In genomic region chr5:90940227-90940995, GRCh38 we compare ENCODE assay signal across 8 cellular contexts.
A peak's percentile ranks its signal among the peaks of the same experiment; 100 is the strongest.
DNase-seq lines count a peak whose midpoint lies in the region; ATAC-seq, FAIRE-seq and TF ChIP-seq lines count a peak whose summit lies in the region.

No MANE protein-coding gene starts in this region.

- no peak for TF ChIP-seq EP300 in K562 (IDR thresholded peaks at IDR 0.05; ENCODE audit: low read length)

- peaks cover 0 to 1% of the 10 kb centered on the region in 2 donors for H3K27me3 Mint-ChIP-seq in CD4-positive, alpha-beta memory T cell
- no peaks in the 10 kb centered on the region for H3K27me3 Mint-ChIP-seq in mesothelial cell of epicardium (ENCODE audit: low read depth)

- no peaks in the 10 kb centered on the region for H3K79me2 ChIP-seq in K562 (ENCODE audit: control insufficient read depth, insufficient read depth, low read length)

- intact Hi-C loops in CD4-positive, alpha-beta memory T cell (cut with micrococcal nuclease): no loop called here
- intact Hi-C loops in K562 (cut with micrococcal nuclease) (no loop called here), dorsolateral prefrontal cortex (cut with DNase I) (no loop called here)

- no peaks in the 10 kb centered on the region for H3K36me3 Mint-ChIP-seq in CD4-positive, alpha-beta memory T cell
- no peaks in the 10 kb centered on the region for H3K36me3 Mint-ChIP-seq in mesothelial cell of epicardium

- TF ChIP-seq CTCF in K562 (IDR thresholded peaks at IDR 0.05 in 2 of 3, conservative IDR thresholded peaks at IDR 0.05 in 1 of 3; ENCODE audit: insufficient read depth in 2 of 3, low read depth in 1 of 3, low read length in 3 of 3) (no peak), mesothelial cell of epicardium (IDR thresholded peaks at IDR 0.05; ENCODE audit: unreplicated experiment) (no peak), dorsolateral prefrontal cortex (IDR thresholded peaks at IDR 0.05 in 54 of 56, conservative IDR thresholded peaks at IDR 0.05 in 2 of 56; ENCODE audit: low read depth in 1 of 56, partially characterized antibody in 56 of 56) (no peak)

- H3K9me3 ChIP-seq in CD4-positive, alpha-beta memory T cell (ENCODE audit: control insufficient read depth in 1 of 2, low read length in 2 of 2): no peaks in the 10 kb centered on the region
- H3K9me3 ChIP-seq in K562 (replicated peaks; ENCODE audit: control insufficient read depth, insufficient read depth, low read depth, low read length): no peaks in the 10 kb centered on the region

- WGBS in K562 (ENCODE audit: insufficient coverage, low coverage, missing lambda C conversion rate): 11% methylated on average over 1 of the region's 1 CpG

- TF ChIP-seq POLR2A in K562 (conservative IDR thresholded peaks at IDR 0.05): no peak

- CTCF ChIA-PET in CD4-positive, alpha-beta memory T cell (lab: Charles Lee; ENCODE audit: partially characterized antibody): interaction anchor here (1.0 to 1.2 kb wide), 2 partner anchors 8 to 9 kb away, joined by 3 to 4 read pairs; no protein-coding TSS in a partner anchor
- CTCF ChIA-PET in K562 (lab: Yijun Ruan, JAX; ENCODE audit: low intra/inter-chr PET ratio): no interaction called here

- peak; percentile 100 for ATAC-seq in GM19035 (IDR thresholded peaks at IDR 0.05; ENCODE audit: unreplicated experiment)
- ATAC-seq in HG03064 (IDR thresholded peaks at IDR 0.05; ENCODE audit: low read depth, unreplicated experiment): peak; percentile 100
- peak; percentile 87 for ATAC-seq in K562

- H4K20me1 ChIP-seq in K562 (replicated peaks; ENCODE audit: control insufficient read depth, insufficient read depth, low read length): no peaks in the 10 kb centered on the region

- H3K27me3 ChIP-seq in CD4-positive, alpha-beta memory T cell (ENCODE audit: insufficient read depth, low read length): no peaks in the 10 kb centered on the region
- H3K27me3 ChIP-seq in K562 (ENCODE audit: control insufficient read depth in 2 of 2, insufficient read depth in 2 of 2, low read length in 2 of 2) (no peaks in the 10 kb centered on the region), dorsolateral prefrontal cortex (no peaks in the 10 kb centered on the region)

- H3K4me1 ChIP-seq in CD4-positive, alpha-beta memory T cell (ENCODE audit: insufficient read depth, low read length): no peaks in the 10 kb centered on the region
- no peaks in the 10 kb centered on the region; a peak in 1 of 5 replicates for H3K4me1 ChIP-seq in K562 (replicated peaks in 1 of 2; ENCODE audit: control insufficient read depth in 2 of 2, insufficient read depth in 2 of 2, low read length in 2 of 2)

- H3K4me3 ChIP-seq in CD4-positive, alpha-beta memory T cell (ENCODE audit: low read length in 2 of 2): no peak overlapping the region
- H3K4me3 ChIP-seq in K562: no peak overlapping the region
- H3K4me3 ChIP-seq in dorsolateral prefrontal cortex: no peak overlapping the region

- H3K4me2 ChIP-seq in K562 (ENCODE audit: insufficient read depth, low read length): no peak overlapping the region

- DNase-seq in CD4-positive, alpha-beta memory T cell: peak; percentile 4 to 34 (median 22)
- DNase-seq in NCI-H446 treated with DMSO at 0.1 percent for 48 hours (lab: John Stamatoyannopoulos, UW) (peak; percentile 1), K562 (ENCODE audit: extremely low read depth in 1 of 4, low spot score in 3 of 4) (peak in 1 of 4 experiments; percentile 9), mesothelial cell of epicardium (ENCODE audit: low spot score in 2 of 2, unreplicated experiment in 2 of 2) (no peak), dedifferentiated amniotic fluid mesenchymal stem cell (ENCODE audit: extremely low spot score) (no peak), dorsolateral prefrontal cortex (no peak)

- H3K9me3 Mint-ChIP-seq in CD4-positive, alpha-beta memory T cell: no peaks in the 10 kb centered on the region
- no peaks in the 10 kb centered on the region for H3K9me3 Mint-ChIP-seq in mesothelial cell of epicardium

- no peak overlapping the region for H3K9ac ChIP-seq in K562 (ENCODE audit: insufficient read depth in 1 of 2, low read depth in 2 of 2, low read length in 2 of 2)

- no peak overlapping the region for H2AFZ ChIP-seq in K562 (ENCODE audit: low read depth, low read length)

- POLR2A ChIA-PET in CD4-positive, alpha-beta memory T cell (lab: Charles Lee; ENCODE audit: partially characterized antibody): no interaction called here
- POLR2A ChIA-PET in K562 (lab: Yijun Ruan, JAX): no interaction called here

- H3K9me1 ChIP-seq in K562 (ENCODE audit: control insufficient read depth, insufficient read depth, low read length): no peaks in the 10 kb centered on the region

- H3K36me3 ChIP-seq in CD4-positive, alpha-beta memory T cell (ENCODE audit: insufficient read depth, low read length): no peaks in the 10 kb centered on the region
- H3K36me3 ChIP-seq in K562 (ENCODE audit: control insufficient read depth, insufficient read depth, low read length): no peaks in the 10 kb centered on the region

- no TSS peak for BruUV-seq in K562 (replicated peaks; lab: Mats Ljungman, UMichigan)

- H3K4me3 Mint-ChIP-seq in CD4-positive, alpha-beta memory T cell: no peak overlapping the region
- no peak overlapping the region for H3K4me3 Mint-ChIP-seq in mesothelial cell of epicardium

- peak overlapping the region in 2 of 7 donors; percentile 46 to 64 for H3K27ac Mint-ChIP-seq in CD4-positive, alpha-beta memory T cell
- peak overlapping the region; percentile 88 for H3K27ac Mint-ChIP-seq in mesothelial cell of epicardium

- in situ Hi-C loops in K562 (cut with MboI): no loop called here

- FAIRE-seq in K562 (lab: Jason Lieb, UNC): no peak

- H3K4me1 Mint-ChIP-seq in CD4-positive, alpha-beta memory T cell: peaks cover 0 to 8% (median 2%) of the 10 kb centered on the region in 4 donors
- H3K4me1 Mint-ChIP-seq in mesothelial cell of epicardium: peaks cover 34% of the 10 kb centered on the region

- H3K27ac ChIP-seq in CD4-positive, alpha-beta memory T cell (ENCODE audit: low read depth, low read length): no peak overlapping the region
- H3K27ac ChIP-seq in K562 (ENCODE audit: extremely low read depth, low read depth, low read length) (no peak overlapping the region), dorsolateral prefrontal cortex (no peak overlapping the region)

- no peak for TF ChIP-seq RAD21 in K562 (CRISPR knock-in tag; conservative IDR thresholded peaks at IDR 0.05 in 1 of 2, IDR thresholded peaks at IDR 0.05 in 1 of 2)

TF ChIP-seq in K562, 482 proteins besides CTCF, POLR2A, EP300 and RAD21:
- TF ChIP-seq KLF16 (IDR thresholded peaks at IDR 0.05) (peak; percentile 92), REST (CRISPR knock-in tag; IDR thresholded peaks at IDR 0.05; ENCODE audit: low read depth) (no peak), DLX4 (CRISPR knock-in tag; IDR thresholded peaks at IDR 0.05) (no peak), LEF1 (IDR thresholded peaks at IDR 0.05) (peak; percentile 57; the same call in 1 of the 2 replicates)
TF ChIP-seq in K562: peak in this region for 2.

Comparison
In these comparisons a context has a peak if more than half of its experiments do, and no peak if none do; other contexts are left out.
1. DNase-seq: peak in CD4-positive, alpha-beta memory T cell (5 of 5) and NCI-H446 treated with DMSO at 0.1 percent for 48 hours (single experiment); none in mesothelial cell of epicardium (0 of 2), dedifferentiated amniotic fluid mesenchymal stem cell (single experiment) and dorsolateral prefrontal cortex (0 of 10).
2. Peak in every context shown above with its lines, with median percentiles within 50 percentile points of each other: ATAC-seq.